ENCODE assay signal across 25 cellular contexts in genomic region chr14:31936100-31936499, GRCh38.
A peak's percentile ranks its signal among the peaks of the same experiment; 100 is the strongest.
DNase-seq lines count a peak whose midpoint lies in the region; ATAC-seq and TF ChIP-seq lines count a peak whose summit lies in the region.
"Had no signal": no experiment of that assay in that cellular context is flagged by ENCODE, and none has a peak within 500 bp of the region (broad histone marks: within the 10 kb centered on the region; RNA-seq: fewer than 3 reads in every experiment).

No MANE protein-coding gene starts in this region.

- H4K91ac ChIP-seq in IMR-90 (ENCODE audit: insufficient read depth, low read depth, low read length), result 0 out of 2 replicates have a peak overlapping the region, but pooled peaks have one; percentile 1

- no peak overlapping the region for H4K8ac ChIP-seq in IMR-90 (ENCODE audit: low read depth in 2 of 2, low read length in 2 of 2)

- H3K27ac ChIP-seq in IMR-90 (ENCODE audit: insufficient read depth, low read length), result no peak overlapping the region
- H3K27ac ChIP-seq in mesodermal cell (ENCODE audit: low read depth, low read length, severe bottlenecking), result peak overlapping the region; percentile 18
- H3K27ac ChIP-seq: testis had no signal

- no peak overlapping the region for H2BK5ac ChIP-seq in IMR-90 (ENCODE audit: low read depth, low read length, poor library complexity, severe bottlenecking)

- H2AK5ac ChIP-seq in IMR-90 (ENCODE audit: low read depth, low read length), result peak overlapping the region; percentile 70; the same call in 1 of the 2 replicates

- peak; percentile 15 for DNase-seq in IMR-90
- peak; percentile 52 for DNase-seq in choroid plexus epithelial cell (ENCODE audit: low read depth)
- no peak for DNase-seq in type B pancreatic cell (ENCODE audit: extremely low spot score, unreplicated experiment)
- no peak for DNase-seq in DMS79 treated with DMSO at 0.1 percent for 48 hours (lab: John Stamatoyannopoulos, UW)
- DNase-seq: activated CD4-positive, CD25-positive, alpha-beta regulatory T cell treated with anti-CD3 and anti-CD28 coated beads, Interleukin-2, amount 50 U/mL, for 72 hours; activated naive CD4-positive, alpha-beta T cell treated with Interleukin-2 at 50 U/mL for 16 hours; activated T-cell treated with anti-CD3 and anti-CD28 coated beads, Interleukin-2, amount 50 U/mL, for 48 hours; amygdala; cortex of kidney; DMS153; endodermal cell; kidney glomerular epithelial cell; naive thymus-derived CD8-positive, alpha-beta T cell; NCI-H1694; NCI-H524; retina; stimulated activated CD4-positive, alpha-beta T cell treated with anti-CD3 and anti-CD28 coated beads, Interleukin-12 subunit alpha, Interleukin-12 subunit beta, amount 100 ng/mL, for 4 hours; stimulated activated CD4-positive, alpha-beta T cell treated with anti-CD3 and anti-CD28 coated beads, Interleukin-4, amount 100 ng/mL, for 24 hours; stimulated activated naive B cell treated with anti-CD40 and anti-IgM and Interleukin-4, amounts not matched to agents 10 μg/mL and 1 μg/mL and 100 μg/mL, for 72 hours; T-cell; testis had no signal

- no peak for TF ChIP-seq RAD21 in IMR-90 (IDR thresholded peaks at IDR 0.05; ENCODE audit: low read length)

- intact Hi-C loops in IMR-90 (cut with micrococcal nuclease), result no loop called here

- H3K27ac Mint-ChIP-seq in type B pancreatic cell, result peak overlapping the region; percentile 79
- H3K27ac Mint-ChIP-seq: endodermal cell; memory B cell; naive thymus-derived CD8-positive, alpha-beta T cell; stimulated activated naive B cell treated with anti-CD40 and anti-IgM and Interleukin-4, amounts not matched to agents 10 μg/mL and 1 μg/mL and 100 μg/mL, for 72 hours; T-cell had no signal

- H3K4me3 ChIP-seq in IMR-90 (ENCODE audit: insufficient read depth, low read depth, low read length) (no peak overlapping the region), choroid plexus epithelial cell (ENCODE audit: low read depth, low read length) (no peak overlapping the region), mesodermal cell (ENCODE audit: extremely low read depth, insufficient read depth, low read length, poor library complexity, severe bottlenecking) (no peak overlapping the region)
- H3K4me3 ChIP-seq: testis had no signal

- no peak overlapping the region for H2BK20ac ChIP-seq in IMR-90 (ENCODE audit: low read depth, low read length)

- POLR2A ChIA-PET in IMR-90 (lab: Charles Lee; ENCODE audit: unreplicated experiment), result no interaction called here

- in situ Hi-C loops in IMR-90 (cut with MboI; ENCODE audit: low sequenced_read_pairs), result loop anchor here (25.0 kb wide), 1 partner anchor 301 kb away; no protein-coding TSS in a partner anchor

- H3K4ac ChIP-seq in IMR-90 (ENCODE audit: low read depth, low read length), result no peak overlapping the region

- no peak overlapping the region for H3K23ac ChIP-seq in IMR-90 (ENCODE audit: low read depth, low read length)

- H3K79me1 ChIP-seq in IMR-90 (ENCODE audit: low read depth in 1 of 2, low read length in 2 of 2), result no peaks in the 10 kb centered on the region

- no CpG with 5 or more reads among the region's 6 CpGs for WGBS in IMR-90 (ENCODE audit: extremely low coverage in 2 of 2, insufficient read length in 1 of 2), 2 experiments
- 95 to 100% methylated on average over 4 to 5 of the region's 6 CpGs for WGBS in mesodermal cell (ENCODE audit: insufficient coverage in 2 of 2), 2 experiments

- H3K18ac ChIP-seq in IMR-90 (ENCODE audit: low read depth, low read length), result peak overlapping the region; percentile 27; the same call in 1 of the 2 replicates

- no peak overlapping the region for H3K14ac ChIP-seq in IMR-90 (replicated peaks; ENCODE audit: low read depth, low read length)

- no peak overlapping the region for H4K5ac ChIP-seq in IMR-90 (ENCODE audit: low read depth, low read length)

- TF ChIP-seq CTCF in IMR-90 (conservative IDR thresholded peaks at IDR 0.05; ENCODE audit: low read depth, low read length) (no peak), choroid plexus epithelial cell (conservative IDR thresholded peaks at IDR 0.05; ENCODE audit: low read depth, low read length) (no peak), type B pancreatic cell (conservative IDR thresholded peaks at IDR 0.05) (no peak)

- no peaks in the 10 kb centered on the region for H4K20me1 ChIP-seq in IMR-90 (ENCODE audit: insufficient read depth, low read length)

- H3K9me3 ChIP-seq in IMR-90 (ENCODE audit: control insufficient read depth, insufficient read depth, low read length) (no peaks in the 10 kb centered on the region), mesodermal cell (ENCODE audit: control insufficient read depth, low read length) (no peaks in the 10 kb centered on the region)
- H3K9me3 ChIP-seq: testis had no signal

- H3K4me1 ChIP-seq in IMR-90 (ENCODE audit: control insufficient read depth, insufficient read depth, low read length) (no peaks in the 10 kb centered on the region), mesodermal cell (ENCODE audit: control insufficient read depth, insufficient read depth, low read length, poor library complexity, severe bottlenecking) (peaks cover 30% of the 10 kb centered on the region)

- no peak overlapping the region for H2AK9ac ChIP-seq in IMR-90 (replicated peaks; ENCODE audit: low read depth, low read length, poor library complexity)

- H3K36me3 ChIP-seq in IMR-90 (ENCODE audit: control insufficient read depth, insufficient read depth, low read length) (no peaks in the 10 kb centered on the region), mesodermal cell (ENCODE audit: control insufficient read depth, insufficient read depth, low read length) (no peaks in the 10 kb centered on the region)

- CTCF ChIA-PET in IMR-90 (lab: Yijun Ruan, JAX), result no interaction called here

- dilution Hi-C loops in IMR-90 (cut with HindIII; ENCODE audit: low sequenced_read_pairs, unreplicated experiment), result no loop called here

- no peaks in the 10 kb centered on the region for H3K9me1 ChIP-seq in IMR-90 (ENCODE audit: insufficient read depth, low read length)

- H2AFZ ChIP-seq in IMR-90 (replicated peaks; ENCODE audit: low read length, poor library complexity), result no peak overlapping the region

- H3K36me3 Mint-ChIP-seq in type B pancreatic cell, result no peaks in the 10 kb centered on the region
- H3K36me3 Mint-ChIP-seq: memory B cell; naive thymus-derived CD8-positive, alpha-beta T cell; stimulated activated naive B cell treated with anti-CD40 and anti-IgM and Interleukin-4, amounts not matched to agents 10 μg/mL and 1 μg/mL and 100 μg/mL, for 72 hours; T-cell had no signal

- no peak overlapping the region; the same call in 1 of the 2 replicates for H2BK120ac ChIP-seq in IMR-90 (ENCODE audit: low read depth, low read length)

- no peak overlapping the region for H3K9ac ChIP-seq in IMR-90 (ENCODE audit: low read depth, low read length)

- H2BK15ac ChIP-seq in IMR-90 (ENCODE audit: low read depth, low read length), result no peak overlapping the region

- H3K56ac ChIP-seq in IMR-90 (ENCODE audit: extremely low read depth, insufficient read depth, low read length), result no peak overlapping the region

- peaks cover 23% of the 10 kb centered on the region for H3K4me1 Mint-ChIP-seq in type B pancreatic cell (ENCODE audit: unreplicated experiment)

- H3K4me2 ChIP-seq in IMR-90 (ENCODE audit: low read depth, low read length), result no peak overlapping the region

- H3K9me3 Mint-ChIP-seq in type B pancreatic cell, result no peaks in the 10 kb centered on the region
- H3K9me3 Mint-ChIP-seq: endodermal cell; memory B cell; naive thymus-derived CD8-positive, alpha-beta T cell; stimulated activated naive B cell treated with anti-CD40 and anti-IgM and Interleukin-4, amounts not matched to agents 10 μg/mL and 1 μg/mL and 100 μg/mL, for 72 hours; T-cell had no signal

- H3K27me3 ChIP-seq in IMR-90 (ENCODE audit: control insufficient read depth, insufficient read depth, low read length), result no peaks in the 10 kb centered on the region
- H3K27me3 ChIP-seq: testis had no signal

- ATAC-seq in IMR-90 (ENCODE audit: low read depth), result no peak
- no peak for ATAC-seq in HG03460 (IDR thresholded peaks at IDR 0.05; ENCODE audit: unreplicated experiment)
- ATAC-seq in HG03439 (IDR thresholded peaks at IDR 0.05; ENCODE audit: unreplicated experiment), result no peak
- ATAC-seq: naive thymus-derived CD8-positive, alpha-beta T cell; stimulated activated naive B cell treated with anti-CD40 and anti-IgM and Interleukin-4, amounts not matched to agents 10 μg/mL and 1 μg/mL and 100 μg/mL, for 72 hours; T-cell had no signal

- no TSS peak for BruUV-seq in IMR-90 (replicated peaks; lab: Mats Ljungman, UMichigan)

- no peaks in the 10 kb centered on the region for H3K27me3 Mint-ChIP-seq in type B pancreatic cell
- H3K27me3 Mint-ChIP-seq: memory B cell had no signal

- no peak for TF ChIP-seq POLR2A in IMR-90 (IDR thresholded peaks at IDR 0.05; ENCODE audit: low read depth, low read length)

- no peak overlapping the region for H3K4me3 Mint-ChIP-seq in type B pancreatic cell
- H3K4me3 Mint-ChIP-seq: endodermal cell; memory B cell; naive thymus-derived CD8-positive, alpha-beta T cell; stimulated activated naive B cell treated with anti-CD40 and anti-IgM and Interleukin-4, amounts not matched to agents 10 μg/mL and 1 μg/mL and 100 μg/mL, for 72 hours; T-cell had no signal

TF ChIP-seq in IMR-90, 13 proteins besides CTCF, POLR2A, EP300 and RAD21:
- no peak for TF ChIP-seq CHD1 (IDR thresholded peaks at IDR 0.05; ENCODE audit: low read depth, low read length)
- TF ChIP-seq RCOR1 (IDR thresholded peaks at IDR 0.05; ENCODE audit: insufficient replicate concordance, low read length), result no peak
- TF ChIP-seq SMC3 (IDR thresholded peaks at IDR 0.05; ENCODE audit: low read depth, low read length), result no peak
- no peak for TF ChIP-seq FOS (IDR thresholded peaks at IDR 0.05; ENCODE audit: low read depth, low read length)
- no peak for TF ChIP-seq MAZ (IDR thresholded peaks at IDR 0.05; ENCODE audit: borderline replicate concordance, low read depth, low read length)
- no peak for TF ChIP-seq ELK1 (IDR thresholded peaks at IDR 0.05; ENCODE audit: borderline replicate concordance, low read depth, low read length)
- no peak for TF ChIP-seq USF2 (IDR thresholded peaks at IDR 0.05; ENCODE audit: low read depth, low read length)

Comparison
In these comparisons a context has a peak if more than half of its experiments do, and no peak if none do; other contexts are left out.
1. DNase-seq: peak in IMR-90 (single experiment) and choroid plexus epithelial cell (single experiment); none in type B pancreatic cell (single experiment) and DMS79 treated with DMSO at 0.1 percent for 48 hours (single experiment).